In genomic region chr14:22928237-22929103, GRCh38 we compare ENCODE assay signal across 1 cellular context.
TF ChIP-seq lines count a peak whose summit lies in the region.

No MANE protein-coding gene starts in this region.

TF ChIP-seq in IMR-90, 13 proteins besides CTCF, POLR2A, EP300 and RAD21:
- TF ChIP-seq BHLHE40 (IDR thresholded peaks at IDR 0.05; ENCODE audit: low read depth, low read length) (peak; percentile 43; the same call in 1 of the 2 replicates), SMC3 (IDR thresholded peaks at IDR 0.05; ENCODE audit: low read depth, low read length) (no peak)
